In the genomic region with DNA sequence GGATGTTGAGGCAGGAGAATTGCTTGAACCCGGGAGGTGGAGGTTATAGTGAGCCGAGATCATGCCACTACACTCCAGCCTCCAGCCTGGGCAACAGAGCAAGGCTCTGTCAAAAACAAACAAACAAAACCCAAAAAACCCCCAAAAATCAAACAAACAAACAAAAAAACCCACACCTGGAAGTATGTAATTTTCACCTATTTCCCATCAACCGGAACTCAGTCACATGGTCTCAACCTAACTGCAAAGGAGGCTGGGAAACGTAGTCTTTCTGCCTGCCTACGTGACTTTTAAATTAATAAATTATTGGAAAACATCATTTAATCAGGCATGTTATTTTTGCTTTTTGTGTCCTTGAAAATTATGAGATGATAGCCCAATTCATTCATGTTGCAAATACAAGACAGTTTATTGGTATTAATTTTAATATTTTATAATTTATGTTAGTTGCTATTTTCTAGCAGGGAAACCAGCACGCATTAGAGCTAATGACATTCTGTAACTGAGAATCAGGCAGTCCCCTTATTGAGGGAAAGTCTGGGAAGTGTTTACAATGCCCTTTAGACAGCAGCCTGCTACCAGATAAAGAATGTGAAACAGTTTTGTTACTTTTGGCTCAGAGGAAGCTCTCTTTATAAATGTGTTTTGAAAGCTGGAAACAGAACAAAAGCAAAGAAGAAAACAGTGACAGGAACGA, we compare ENCODE assay signal across 19 cellular contexts.
DNase-seq lines count a peak whose midpoint lies in the region; ATAC-seq and TF ChIP-seq lines count a peak whose summit lies in the region.
"Had no signal": no experiment of that assay in that cellular context is flagged by ENCODE, and none has a peak within 500 bp of the region (broad histone marks: within the 10 kb centered on the region; RNA-seq: fewer than 3 reads in every experiment).

No MANE protein-coding gene starts in this region.

- H3K4me3 ChIP-seq in heart left ventricle, result no peak overlapping the region
- no peak overlapping the region for H3K4me3 ChIP-seq in brain microvascular endothelial cell (ENCODE audit: low read depth, low read length)
- H3K4me3 ChIP-seq in right cardiac atrium (ENCODE audit: low read length), result no peak overlapping the region
- H3K4me3 ChIP-seq in uterus, result no peak overlapping the region
- H3K4me3 ChIP-seq: psoas muscle had no signal

- TF ChIP-seq CTCF in heart left ventricle (IDR thresholded peaks at IDR 0.05) (no peak), brain microvascular endothelial cell (IDR thresholded peaks at IDR 0.05; ENCODE audit: low read depth, low read length, missing control alignments) (no peak), uterus (IDR thresholded peaks at IDR 0.05) (no peak)

- H3K4me1 ChIP-seq in heart left ventricle, result peaks cover 0 to 9% (median 0%) of the 10 kb centered on the region in 12 donors
- H3K4me1 ChIP-seq in right cardiac atrium (ENCODE audit: control insufficient read depth, insufficient read depth, low read length), result no peaks in the 10 kb centered on the region
- no peaks in the 10 kb centered on the region for H3K4me1 ChIP-seq in uterus
- H3K4me1 ChIP-seq: psoas muscle had no signal

- H3K9me3 ChIP-seq in heart left ventricle (peaks cover 0 to 16% (median 0%) of the 10 kb centered on the region in 12 donors), right cardiac atrium (ENCODE audit: control insufficient read depth, low read length) (no peaks in the 10 kb centered on the region), uterus (no peaks in the 10 kb centered on the region)
- H3K9me3 ChIP-seq: psoas muscle had no signal

- H3K27me3 ChIP-seq in heart left ventricle, result no peaks in the 10 kb centered on the region
- no peaks in the 10 kb centered on the region for H3K27me3 ChIP-seq in brain microvascular endothelial cell (replicated peaks)
- no peaks in the 10 kb centered on the region for H3K27me3 ChIP-seq in right cardiac atrium (ENCODE audit: control insufficient read depth, insufficient read depth)
- H3K27me3 ChIP-seq in uterus, result no peaks in the 10 kb centered on the region

- 69 to 80% (median 76%) methylated on average over 7 of the region's 7 CpGs for WGBS in heart left ventricle, 4 donors
- WGBS in right cardiac atrium, result 66% methylated on average over 7 of the region's 7 CpGs

- DNase-seq in Right ventricle myocardium superior (no peak), heart left ventricle (no peak), brain microvascular endothelial cell (no peak), right cardiac atrium (no peak), uterus (no peak), SKM-1 (lab: John Stamatoyannopoulos, UW; ENCODE audit: unreplicated experiment) (no peak), SIG-M5 (lab: John Stamatoyannopoulos, UW) (no peak)
- DNase-seq: activated CD4-positive, alpha-beta T cell treated with anti-CD3 and anti-CD28 coated beads for 4 hours; effector CD8-positive, alpha-beta T cell; hypothalamus; kidney; mesendoderm; MV-4-11; NCI-H1930; psoas muscle; stimulated activated CD8-positive, alpha-beta memory T cell treated with anti-CD3 and anti-CD28 coated beads, Interleukin-4, amount 100 ng/mL, for 48 hours had no signal

- H3K36me3 ChIP-seq in heart left ventricle, result no peaks in the 10 kb centered on the region
- H3K36me3 ChIP-seq in brain microvascular endothelial cell (replicated peaks), result no peaks in the 10 kb centered on the region
- no peaks in the 10 kb centered on the region for H3K36me3 ChIP-seq in uterus

- in situ Hi-C loops in brain microvascular endothelial cell (cut with HindIII; ENCODE audit: low pct_ligation_motif_present, low sequenced_read_pairs), result no loop called here

- intact Hi-C loops in Right ventricle myocardium superior (cut with DNase I), result no loop called here
- intact Hi-C loops in heart left ventricle (cut with DNase I), result loop anchor here in 1 of 10 donors (10.0 kb wide), 1 partner anchor 61 kb away; no protein-coding TSS in a partner anchor
- intact Hi-C loops in right cardiac atrium (cut with DNase I), result no loop called here
- intact Hi-C loops in uterus (cut with DNase I; ENCODE audit: low total_unique reads), result no loop called here

- TF ChIP-seq POLR2A in heart left ventricle (IDR thresholded peaks at IDR 0.05) (no peak), uterus (IDR thresholded peaks at IDR 0.05) (no peak)

- peak overlapping the region in 3 of 12 donors; percentile 8 to 40 (median 12) for H3K27ac ChIP-seq in heart left ventricle
- H3K27ac ChIP-seq in brain microvascular endothelial cell, result peak overlapping the region; percentile 44
- H3K27ac ChIP-seq in right cardiac atrium (ENCODE audit: low read length), result no peak overlapping the region
- H3K27ac ChIP-seq in uterus, result peak overlapping the region; percentile 26 to 52
- H3K27ac ChIP-seq: psoas muscle had no signal

- ATAC-seq in Right ventricle myocardium superior (ENCODE audit: poor library complexity) (peak; percentile 56), heart left ventricle (no peak), right cardiac atrium (peak; percentile 67 to 76), GM21717 (IDR thresholded peaks at IDR 0.05; ENCODE audit: unreplicated experiment) (no peak)
- ATAC-seq: HCT116; natural killer cell treated with Interleukin-12 subunit alpha and Interleukin-12 subunit beta and Interleukin-15 and Interleukin-18, amount 100 ng/mL, for 72 hours; psoas muscle had no signal

Comparison
In these comparisons a context has a peak if more than half of its experiments do, and no peak if none do; other contexts are left out.
1. ATAC-seq: peak in Right ventricle myocardium superior (single experiment) and right cardiac atrium (2 of 2); none in heart left ventricle (0 of 4) and GM21717 (single experiment).